In the genomic region with DNA sequence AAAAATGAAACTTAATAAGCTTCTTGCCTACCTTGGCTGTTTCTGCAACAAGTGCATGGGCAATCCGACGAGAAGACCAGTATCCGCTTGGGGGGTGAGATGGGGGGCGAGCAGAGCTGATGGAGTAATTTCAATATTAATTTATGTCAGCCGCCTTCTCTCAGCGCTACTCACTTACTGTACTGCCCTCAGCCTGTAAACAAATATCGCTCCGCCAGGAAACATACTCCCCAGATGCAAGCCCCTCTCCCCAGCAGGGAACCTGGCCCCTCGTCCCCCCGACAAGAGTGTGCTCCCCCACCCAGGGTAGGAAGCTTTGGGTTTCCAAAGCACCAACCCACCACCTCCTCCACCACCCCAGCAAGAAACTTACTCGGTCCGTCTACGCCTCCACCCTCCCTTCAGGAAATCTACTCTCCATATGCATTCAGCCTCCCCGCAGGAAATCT, we compare ENCODE assay signal across 8 cellular contexts. TPM values are rescaled to one million over a fixed set of nuclear protein-coding genes. Genes with fewer than 3 reads are reported as not detected.
DNase-seq lines count a peak whose midpoint lies in the region; ATAC-seq and TF ChIP-seq lines count a peak whose summit lies in the region.

No MANE protein-coding gene starts in this region.

- H3K27me3 Mint-ChIP-seq in endodermal cell (ENCODE audit: insufficient read depth), result peaks cover 17% of the 10 kb centered on the region

- H3K4me1 ChIP-seq in cardiac muscle cell (ENCODE audit: low read depth) (peaks cover 19% of the 10 kb centered on the region), endodermal cell (ENCODE audit: control insufficient read depth, insufficient read depth, low read length) (peaks cover 7% of the 10 kb centered on the region), parathyroid adenoma (peaks cover 12% of the 10 kb centered on the region)

- peak overlapping the region; percentile 77 for H3K4me3 ChIP-seq in cardiac muscle cell
- H3K4me3 ChIP-seq in SK-N-MC, result peak overlapping the region; percentile 99
- peak overlapping the region; percentile 94 for H3K4me3 ChIP-seq in endodermal cell (ENCODE audit: low read length)
- H3K4me3 ChIP-seq in parathyroid adenoma (ENCODE audit: low read depth, low read length), result peak overlapping the region; percentile 67

- intact Hi-C loops in Right ventricle myocardium superior (cut with DNase I), result no loop called here
- intact Hi-C loops in head of caudate nucleus (cut with DNase I), result no loop called here

- no peaks in the 10 kb centered on the region for H3K9me3 Mint-ChIP-seq in endodermal cell

- H3K27ac ChIP-seq in cardiac muscle cell (peak overlapping the region; percentile 27), SK-N-MC (peak overlapping the region; percentile 75; the same call in 1 of the 2 replicates), endodermal cell (ENCODE audit: low read depth, low read length) (peak overlapping the region; percentile 79), parathyroid adenoma (peak overlapping the region; percentile 93)

- no peaks in the 10 kb centered on the region for H3K36me3 ChIP-seq in cardiac muscle cell
- H3K36me3 ChIP-seq in SK-N-MC (ENCODE audit: insufficient read depth, low read length), result no peaks in the 10 kb centered on the region
- no peaks in the 10 kb centered on the region for H3K36me3 ChIP-seq in endodermal cell (ENCODE audit: control insufficient read depth, insufficient read depth, low read length)
- no peaks in the 10 kb centered on the region for H3K36me3 ChIP-seq in parathyroid adenoma (ENCODE audit: control insufficient read depth, insufficient read depth, low read length)

- H3K9me3 ChIP-seq in cardiac muscle cell (ENCODE audit: low read depth) (no peaks in the 10 kb centered on the region), SK-N-MC (ENCODE audit: low read depth, low read length) (no peaks in the 10 kb centered on the region), endodermal cell (ENCODE audit: control insufficient read depth, low read length) (no peaks in the 10 kb centered on the region), parathyroid adenoma (ENCODE audit: control insufficient read depth, low read length) (no peaks in the 10 kb centered on the region)

- peak overlapping the region; percentile 56 for H3K27ac Mint-ChIP-seq in endodermal cell

- ATAC-seq in Right ventricle myocardium superior (ENCODE audit: poor library complexity), result no peak
- no peak for ATAC-seq in GM21825 (IDR thresholded peaks at IDR 0.05; ENCODE audit: unreplicated experiment)
- no peak for ATAC-seq in HG03095 (IDR thresholded peaks at IDR 0.05; ENCODE audit: unreplicated experiment)

- H2AFZ ChIP-seq in parathyroid adenoma, result peak overlapping the region; percentile 85

- DNase-seq in cardiac muscle cell (ENCODE audit: low read depth in 1 of 2, low spot score in 1 of 2) (no peak), Right ventricle myocardium superior (no peak), SK-N-MC (ENCODE audit: low read depth, low spot score) (no peak), endodermal cell (no peak), head of caudate nucleus (no peak)

- H3K27me3 ChIP-seq in cardiac muscle cell, result no peaks in the 10 kb centered on the region
- peaks cover 8% of the 10 kb centered on the region for H3K27me3 ChIP-seq in endodermal cell (ENCODE audit: control insufficient read depth, insufficient read depth, low read length, poor library complexity, severe bottlenecking)
- no peaks in the 10 kb centered on the region for H3K27me3 ChIP-seq in parathyroid adenoma (ENCODE audit: control insufficient read depth, insufficient read depth, low read length)

- no peaks in the 10 kb centered on the region for H3K36me3 Mint-ChIP-seq in endodermal cell (ENCODE audit: low read depth)

- peak overlapping the region; percentile 87 for H3K4me3 Mint-ChIP-seq in endodermal cell

- TF ChIP-seq CTCF in cardiac muscle cell (IDR thresholded peaks at IDR 0.05; ENCODE audit: low read depth, low read length) (no peak), endodermal cell (conservative IDR thresholded peaks at IDR 0.05) (no peak), parathyroid adenoma (IDR thresholded peaks at IDR 0.05) (no peak)

- H3K4me2 ChIP-seq in parathyroid adenoma (ENCODE audit: low read length), result peak overlapping the region; percentile 45

- WGBS in endodermal cell (ENCODE audit: insufficient coverage in 1 of 2, insufficient read length in 1 of 2), 2 experiments, result 1 to 3% methylated on average over 9 to 14 of the region's 14 CpGs

- peaks cover 30% of the 10 kb centered on the region for H3K4me1 Mint-ChIP-seq in endodermal cell

- H3K79me2 ChIP-seq in parathyroid adenoma, result peaks cover 7% of the 10 kb centered on the region

- H3K9ac ChIP-seq in SK-N-MC (ENCODE audit: insufficient read length), result peak overlapping the region; percentile 67
- peak overlapping the region; percentile 46 for H3K9ac ChIP-seq in endodermal cell (ENCODE audit: extremely low read depth, low read length, poor library complexity, severe bottlenecking)
- no peak overlapping the region for H3K9ac ChIP-seq in parathyroid adenoma

RNA-seq across cellular contexts. Expression of a gene that starts 0.6 kb away (rescaled TPM):
- total RNA-seq in cardiac muscle cell (5.7 and 8.7 TPM in 2 replicates), Right ventricle myocardium superior (1.5 TPM), endodermal cell (1 to 10 TPM; 4.7 to 5.3 TPM)
- 6.4 and 7.6 TPM in 2 replicates for polyA plus RNA-seq in cardiac muscle cell
- 9.3 TPM for polyA plus RNA-seq in endodermal cell (2013, experiment 1 of 2)
- 7.7 TPM for polyA plus RNA-seq in endodermal cell (2013, experiment 2 of 2)

Comparison
In these comparisons a context has a peak if more than half of its experiments do, and no peak if none do; other contexts are left out.
1. H3K27ac ChIP-seq: peak in every context shown above with its lines; median percentile 93 in parathyroid adenoma; 79 in endodermal cell; 75 in SK-N-MC; 27 in cardiac muscle cell.